Comparison of ENCODE assay signal across 8 cellular contexts in the genomic region with DNA sequence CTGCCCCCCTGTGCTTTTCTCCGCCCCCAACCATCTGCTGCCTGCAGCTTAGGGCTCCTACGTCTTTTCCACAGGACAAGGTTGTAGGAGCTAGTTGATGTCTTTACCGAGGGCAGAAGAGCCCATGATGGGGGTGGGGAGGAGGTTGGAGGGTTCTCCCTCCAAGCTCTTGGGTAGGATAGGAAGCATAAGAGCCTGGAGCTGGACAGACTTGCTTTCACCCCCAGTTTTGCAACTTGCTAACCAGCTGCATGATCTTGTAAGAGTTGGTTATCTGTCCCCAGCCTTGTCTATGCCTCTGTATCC. TPM values are rescaled to one million over a fixed set of nuclear protein-coding genes. Genes with fewer than 3 reads are reported as not detected.
DNase-seq lines count a peak whose midpoint lies in the region; ATAC-seq and TF ChIP-seq lines count a peak whose summit lies in the region.

No MANE protein-coding gene starts in this region.

- 8% methylated on average over 2 of the region's 3 CpGs for WGBS in SK-N-SH (ENCODE audit: low lambda C conversion rate)
- WGBS in stomach, 5 donors, result 0 to 13% (median 6%) methylated on average over 3 of the region's 3 CpGs

- TF ChIP-seq RAD21 in SK-N-SH (IDR thresholded peaks at IDR 0.05; ENCODE audit: low read length), result no peak

- H3K79me2 ChIP-seq in SK-N-SH (ENCODE audit: insufficient read depth), result peaks cover 41% of the 10 kb centered on the region

- CTCF ChIA-PET in SK-N-SH (lab: Yijun Ruan, JAX) (interaction anchor here (1.0 to 2.1 kb wide), 5 partner anchors 8 to 63 kb away, joined by 3 to 11 read pairs (median 3); a partner anchor contains a TSS), HEK293T (lab: Yijun Ruan, JAX) (no interaction called here)

- H3K9ac ChIP-seq in SK-N-SH (peak overlapping the region; percentile 81), iPS-20b (ENCODE audit: low read depth, low read length) (peak overlapping the region; percentile 94)

- POLR2A ChIA-PET in SK-N-SH (lab: Yijun Ruan, JAX) (interaction anchor here (0.6 to 1.4 kb wide), 3 partner anchors 10 to 42 kb away, joined by 3 to 6 read pairs (median 6); a partner anchor contains a TSS), HEK293T (lab: Yijun Ruan, JAX) (interaction anchor here (1.7 to 1.8 kb wide), 2 partner anchors 10 to 13 kb away, joined by 10 to 13 read pairs; a partner anchor contains a TSS)

- no peak overlapping the region for H2AFZ ChIP-seq in SK-N-SH (ENCODE audit: low read depth)

- TF ChIP-seq EP300 in SK-N-SH (IDR thresholded peaks at IDR 0.05; ENCODE audit: borderline replicate concordance in 1 of 2, low read depth in 1 of 2, low read length in 1 of 2), result no peak
- TF ChIP-seq EP300 in stomach (IDR thresholded peaks at IDR 0.05), result no peak

- H3F3A ChIP-seq in SK-N-SH (replicated peaks; ENCODE audit: insufficient read depth), result peaks cover 33% of the 10 kb centered on the region

- H4K20me1 ChIP-seq in SK-N-SH (ENCODE audit: insufficient read depth), result 0 out of 2 replicates have a peak, but pooled peaks cover 19% of the 10 kb centered on the region

- peak overlapping the region; percentile 100 for H3K4me3 Mint-ChIP-seq in activated T-helper 17 cell treated with anti-CD3 and anti-CD28 coated beads, Interleukin-2, amount 50 U/mL, for 72 hours

- peaks cover 20% of the 10 kb centered on the region for H3K4me1 Mint-ChIP-seq in activated T-helper 17 cell treated with anti-CD3 and anti-CD28 coated beads, Interleukin-2, amount 50 U/mL, for 72 hours

- H3K9me3 Mint-ChIP-seq in activated T-helper 17 cell treated with anti-CD3 and anti-CD28 coated beads, Interleukin-2, amount 50 U/mL, for 72 hours, result no peaks in the 10 kb centered on the region

- intact Hi-C loops in stomach (cut with DNase I; ENCODE audit: low total_unique reads), result loop anchor here (10.0 kb wide), 1 partner anchor 58 kb away; a partner anchor contains a TSS

- no peaks in the 10 kb centered on the region for H3K27me3 Mint-ChIP-seq in activated T-helper 17 cell treated with anti-CD3 and anti-CD28 coated beads, Interleukin-2, amount 50 U/mL, for 72 hours

- H3K36me3 Mint-ChIP-seq in activated T-helper 17 cell treated with anti-CD3 and anti-CD28 coated beads, Interleukin-2, amount 50 U/mL, for 72 hours (ENCODE audit: low read depth), result peaks cover 98% of the 10 kb centered on the region

- peaks cover 36 to 61% of the 10 kb centered on the region in 2 experiments for H3K36me3 ChIP-seq in SK-N-SH (replicated peaks in 1 of 2; ENCODE audit: control insufficient read depth in 1 of 2, insufficient read depth in 2 of 2, low read length in 1 of 2)
- peaks cover 77% of the 10 kb centered on the region for H3K36me3 ChIP-seq in iPS-20b (ENCODE audit: insufficient read depth, low read depth, low read length)
- H3K36me3 ChIP-seq in stomach, result peaks cover 63 to 74% (median 72%) of the 10 kb centered on the region in 4 donors

- peak overlapping the region; percentile 98 for H3K4me2 ChIP-seq in SK-N-SH

- TF ChIP-seq CTCF in SK-N-SH (IDR thresholded peaks at IDR 0.05), result no peak
- TF ChIP-seq CTCF in stomach (IDR thresholded peaks at IDR 0.05), result no peak

- TF ChIP-seq POLR2A in stomach (IDR thresholded peaks at IDR 0.05), result no peak

- H3K27ac Mint-ChIP-seq in activated T-helper 17 cell treated with anti-CD3 and anti-CD28 coated beads, Interleukin-2, amount 50 U/mL, for 72 hours, result peak overlapping the region; percentile 97

- H3K9me3 ChIP-seq in SK-N-SH (no peaks in the 10 kb centered on the region), iPS-20b (ENCODE audit: insufficient read depth, low read depth, low read length) (no peaks in the 10 kb centered on the region), stomach (no peaks in the 10 kb centered on the region)

- peaks cover 6 to 20% of the 10 kb centered on the region in 2 experiments; a peak in 3 of 4 replicates for H3K4me1 ChIP-seq in SK-N-SH (ENCODE audit: control insufficient read depth in 1 of 2, insufficient read depth in 2 of 2, low read depth in 1 of 2, low read length in 1 of 2)
- H3K4me1 ChIP-seq in iPS-20b (ENCODE audit: insufficient read depth, low read length), result peaks cover 12% of the 10 kb centered on the region; the same call in 1 of the 2 replicates
- peaks cover 22 to 44% (median 38%) of the 10 kb centered on the region in 4 donors for H3K4me1 ChIP-seq in stomach

- peak overlapping the region in 1 of 2 experiments; percentile 44; a peak in 1 of 4 replicates for H3K27ac ChIP-seq in SK-N-SH (ENCODE audit: low read depth in 2 of 2, low read length in 1 of 2)
- no peak overlapping the region for H3K27ac ChIP-seq in iPS-20b (ENCODE audit: low read length)
- peak overlapping the region in 4 of 5 donors; percentile 83 to 90 (median 86) for H3K27ac ChIP-seq in stomach

- H3K4me3 ChIP-seq in SK-N-SH (ENCODE audit: low read depth in 2 of 2, low read length in 1 of 2) (peak overlapping the region; percentile 99 to 100), iPS-20b (ENCODE audit: low read length) (peak overlapping the region; percentile 100), stomach (peak overlapping the region; percentile 65 to 96 (median 72))

- no peaks in the 10 kb centered on the region for H3K9me2 ChIP-seq in SK-N-SH

- no peak for ATAC-seq in SK-N-SH treated with all-trans-retinoic acid at 6 μM for 48 hours
- no peak for ATAC-seq in activated T-helper 17 cell treated with anti-CD3 and anti-CD28 coated beads, Interleukin-2, amount 50 U/mL, for 72 hours (replicated peaks)
- no peak for ATAC-seq in HG02623 (IDR thresholded peaks at IDR 0.05; ENCODE audit: unreplicated experiment)

- DNase-seq in SK-N-SH, result no peak
- no peak for DNase-seq in stomach
- DNase-seq in GM19240 (ENCODE audit: insufficient read length, low spot score), result no peak
- DNase-seq in HEK293T (ENCODE audit: extremely low spot score), result no peak

- H3K27me3 ChIP-seq in SK-N-SH (ENCODE audit: insufficient read depth), result no peaks in the 10 kb centered on the region
- no peaks in the 10 kb centered on the region for H3K27me3 ChIP-seq in iPS-20b (ENCODE audit: insufficient read depth, low read length)
- no peaks in the 10 kb centered on the region for H3K27me3 ChIP-seq in stomach

TF ChIP-seq in SK-N-SH, 30 proteins besides CTCF, POLR2A, EP300 and RAD21 (continues in another document):
- no peak for TF ChIP-seq NRF1 (IDR thresholded peaks at IDR 0.05; ENCODE audit: low read depth, low read length)

TF ChIP-seq in SK-N-SH treated with all-trans-retinoic acid at 6 μM for 48 hours, 23 proteins besides CTCF, POLR2A, EP300 and RAD21 (continues in another document):
- no peak for TF ChIP-seq ZNF70 (CRISPR knock-in tag; IDR thresholded peaks at IDR 0.05)
- no peak for TF ChIP-seq PPARA (CRISPR knock-in tag; IDR thresholded peaks at IDR 0.05; ENCODE audit: borderline replicate concordance)
- no peak for TF ChIP-seq RARB (CRISPR knock-in tag; IDR thresholded peaks at IDR 0.05)
- TF ChIP-seq SNAI2 (CRISPR knock-in tag; IDR thresholded peaks at IDR 0.05), result no peak
- no peak for TF ChIP-seq OSR1 (CRISPR knock-in tag; IDR thresholded peaks at IDR 0.05)
- no peak for TF ChIP-seq GLIS3 (CRISPR knock-in tag; IDR thresholded peaks at IDR 0.05)

TF ChIP-seq in HEK293T, 16 proteins besides CTCF, POLR2A, EP300 and RAD21 (continues in another document):
- TF ChIP-seq NFRKB (IDR thresholded peaks at IDR 0.05) (no peak), FOXA1 (IDR thresholded peaks at IDR 0.05) (no peak), CTBP1 (IDR thresholded peaks at IDR 0.05; ENCODE audit: borderline replicate concordance) (no peak), SUZ12 (IDR thresholded peaks at IDR 0.05) (no peak), LEF1 (IDR thresholded peaks at IDR 0.05; ENCODE audit: borderline replicate concordance) (no peak), ARNT (IDR thresholded peaks at IDR 0.05) (no peak), HDGF (IDR thresholded peaks at IDR 0.05; ENCODE audit: borderline replicate concordance) (no peak), L3MBTL2 (conservative IDR thresholded peaks at IDR 0.05) (no peak), FOXM1 (IDR thresholded peaks at IDR 0.05; ENCODE audit: borderline replicate concordance) (no peak), FOXK2 (IDR thresholded peaks at IDR 0.05) (no peak), BHLHE40 (IDR thresholded peaks at IDR 0.05; ENCODE audit: borderline replicate concordance) (no peak)

RNA-seq across cellular contexts. Expression of a gene that starts 0.9 kb away (rescaled TPM):
- polyA plus RNA-seq in SK-N-SH (2012; rRNA removed) (55.6 and 59.2 TPM in 2 replicates), stomach (10 to 100 TPM; 43.4 to 45.0 (median 44.5) TPM)
- 23.3 and 30.6 TPM in 2 replicates for polyA plus RNA-seq in SK-N-SH (2012; cell fraction: cytosol; rRNA removed)
- 148 and 153 TPM in 2 replicates for polyA plus RNA-seq in SK-N-SH (2012; cell fraction: nucleus; rRNA removed)
- total RNA-seq in activated T-helper 17 cell treated with anti-CD3 and anti-CD28 coated beads, Interleukin-2, amount 50 U/mL, for 72 hours, result 10 to 100 TPM; 75.5 to 93.5 TPM
- 100 to 1,000 TPM in 1 of 5 donors, 10 to 100 TPM in 4; 21.6 to 194 (median 55.9) TPM for total RNA-seq in stomach

RNA-seq across cellular contexts. Expression of a gene that starts 12.2 kb away (rescaled TPM):
- polyA plus RNA-seq in SK-N-SH (2012; rRNA removed), result 645 and 759 TPM in 2 replicates
- polyA plus RNA-seq in SK-N-SH (2012; cell fraction: cytosol; rRNA removed), result 537 and 665 TPM in 2 replicates
- 480 and 683 TPM in 2 replicates for polyA plus RNA-seq in SK-N-SH (2012; cell fraction: nucleus; rRNA removed)
- total RNA-seq in activated T-helper 17 cell treated with anti-CD3 and anti-CD28 coated beads, Interleukin-2, amount 50 U/mL, for 72 hours, result 100 to 1,000 TPM; 206 to 244 TPM
- 100 to 1,000 TPM in 4 of 5 donors, 10 to 100 TPM in 1; 96.2 to 204 (median 134) TPM for total RNA-seq in stomach
- 100 to 1,000 TPM; 143 to 220 (median 208) TPM for polyA plus RNA-seq in stomach

RNA-seq across cellular contexts. Expression of a gene that starts 31.7 kb away (rescaled TPM):
- polyA plus RNA-seq in SK-N-SH (2012; rRNA removed) (29.6 and 30.1 TPM in 2 replicates), stomach (10 to 100 TPM; 21.2 to 26.4 (median 25.8) TPM)
- 16.3 and 19.3 TPM in 2 replicates for polyA plus RNA-seq in SK-N-SH (2012; cell fraction: cytosol; rRNA removed)
- polyA plus RNA-seq in SK-N-SH (2012; cell fraction: nucleus; rRNA removed), result 117 and 125 TPM in 2 replicates
- 10 to 100 TPM; 40.3 to 42.5 TPM for total RNA-seq in activated T-helper 17 cell treated with anti-CD3 and anti-CD28 coated beads, Interleukin-2, amount 50 U/mL, for 72 hours
- total RNA-seq in stomach, result 100 to 1,000 TPM in 1 of 5 donors, 10 to 100 TPM in 4; 27.9 to 107 (median 55.4) TPM

RNA-seq across cellular contexts. Expression of a gene that starts 42.5 kb away (rescaled TPM):
- polyA plus RNA-seq in SK-N-SH (2012; rRNA removed) (0.08 and 0.19 TPM in 2 replicates), stomach (1 to 10 TPM; 1.6 to 3.5 (median 2.4) TPM)
- polyA plus RNA-seq in SK-N-SH (2012; cell fraction: cytosol; rRNA removed), result 0.05 and 0.20 TPM in 2 replicates
- polyA plus RNA-seq in SK-N-SH (2012; cell fraction: nucleus; rRNA removed), result 0.98 and 1.8 TPM in 2 replicates
- total RNA-seq in activated T-helper 17 cell treated with anti-CD3 and anti-CD28 coated beads, Interleukin-2, amount 50 U/mL, for 72 hours, result not detected
- 10 to 100 TPM in 2 of 5 donors, 1 to 10 TPM in 2, under 1 TPM in 1; under 0.01 to 100.0 (median 2.4) TPM for total RNA-seq in stomach

RNA-seq across cellular contexts. Expression of a gene that starts 51.7 kb away (rescaled TPM):
- 46.8 and 61.5 TPM in 2 replicates for polyA plus RNA-seq in SK-N-SH (2012; rRNA removed)
- polyA plus RNA-seq in SK-N-SH (2012; cell fraction: cytosol; rRNA removed), result 36.1 and 42.9 TPM in 2 replicates
- 113 and 133 TPM in 2 replicates for polyA plus RNA-seq in SK-N-SH (2012; cell fraction: nucleus; rRNA removed)
- 10 to 100 TPM; 48.7 to 64.6 TPM for total RNA-seq in activated T-helper 17 cell treated with anti-CD3 and anti-CD28 coated beads, Interleukin-2, amount 50 U/mL, for 72 hours
- total RNA-seq in stomach, result 100 to 1,000 TPM in 1 of 5 donors, 10 to 100 TPM in 3, 1 to 10 TPM in 1; 1.4 to 113 (median 36.5) TPM
- 10 to 100 TPM; 33.0 to 42.0 (median 33.7) TPM for polyA plus RNA-seq in stomach
